In genomic region chr9:129718647-129719046, GRCh38 we compare ENCODE assay signal across 29 cellular contexts. TPM values are rescaled to one million over a fixed set of nuclear protein-coding genes. Genes with fewer than 3 reads are reported as not detected.
"Had no signal": no experiment of that assay in that cellular context is flagged by ENCODE, and none has a peak within 500 bp of the region (broad histone marks: within the 10 kb centered on the region; RNA-seq: fewer than 3 reads in every experiment).

No MANE protein-coding gene starts in this region.

- H3K4me1 Mint-ChIP-seq: activated B cell treated with CpG ODN at 0.5 μM for 24 hours; activated CD4-positive, alpha-beta memory T cell treated with anti-CD3 and anti-CD28 coated beads, Interleukin-2, amount 10 ng/mL, durations not matched to agents 7 days and 5 days; activated naive CD8-positive, alpha-beta T cell treated with anti-CD3 and anti-CD28 coated beads, Interleukin-2, amount 10 ng/mL, durations not matched to agents 7 days and 5 days; central memory CD8-positive, alpha-beta T cell had no signal

- DNase-seq: activated B cell treated with CpG ODN at 0.5 μM for 24 hours; activated CD4-positive, alpha-beta memory T cell treated with anti-CD3 and anti-CD28 coated beads, Interleukin-2, amount 10 ng/mL, durations not matched to agents 7 days and 5 days; activated CD4-positive, alpha-beta T cell treated with anti-CD3 and anti-CD28 coated beads for 48 hours; activated CD8-positive, alpha-beta memory T cell treated with anti-CD3 and anti-CD28 coated beads, Interleukin-2, amount 50 U/mL, for 48 hours; activated gamma-delta T cell; activated naive CD4-positive, alpha-beta T cell; activated naive CD4-positive, alpha-beta T cell treated with anti-CD3 and anti-CD28 coated beads, Interleukin-2, amount 10 ng/mL, durations not matched to agents 7 days and 5 days; activated naive CD8-positive, alpha-beta T cell treated with anti-CD3 and anti-CD28 coated beads, Interleukin-2, amount 10 ng/mL, durations not matched to agents 7 days and 5 days; activated T-cell treated with anti-CD3 and anti-CD28 coated beads for 4 hours; activated T-cell treated with anti-CD3 and anti-CD28 coated beads, Interleukin-2, amount 50 U/mL, for 24 hours; activated T-cell treated with anti-CD3 and anti-CD28 coated beads, Interleukin-2, amount 50 U/mL, for 72 hours; brain microvascular endothelial cell; dorsolateral prefrontal cortex; effector memory CD4-positive, alpha-beta T cell; foreskin fibroblast; head of caudate nucleus; T1000; WERI-Rb-1 had no signal

- H3K4me3 ChIP-seq: coronary artery, dorsolateral prefrontal cortex had no signal

- H3K27me3 ChIP-seq: brain microvascular endothelial cell had no signal

- H3K4me3 Mint-ChIP-seq: activated B cell treated with CpG ODN at 0.5 μM for 24 hours; activated CD4-positive, alpha-beta memory T cell treated with anti-CD3 and anti-CD28 coated beads, Interleukin-2, amount 10 ng/mL, durations not matched to agents 7 days and 5 days; activated naive CD4-positive, alpha-beta T cell treated with anti-CD3 and anti-CD28 coated beads, Interleukin-2, amount 10 ng/mL, durations not matched to agents 7 days and 5 days; activated naive CD8-positive, alpha-beta T cell treated with anti-CD3 and anti-CD28 coated beads, Interleukin-2, amount 10 ng/mL, durations not matched to agents 7 days and 5 days; activated T-cell treated with anti-CD3 and anti-CD28 coated beads, Interleukin-2, amount 50 U/mL, for 24 hours; activated T-cell treated with anti-CD3 and anti-CD28 coated beads, Interleukin-2, amount 50 U/mL, for 72 hours; central memory CD8-positive, alpha-beta T cell; dendritic cell treated with granulocyte-macrophage colony-stimulating factor and Interleukin-4, amounts not matched to agents 40 ng/mL and 50 ng/mL, for 4 days; endodermal cell had no signal

- H3K27ac ChIP-seq: brain microvascular endothelial cell, dorsolateral prefrontal cortex, WERI-Rb-1 had no signal

- H3K36me3 ChIP-seq: brain microvascular endothelial cell, WERI-Rb-1 had no signal

- ATAC-seq: activated CD4-positive, CD25-positive, alpha-beta regulatory T cell treated with anti-CD3 and anti-CD28 coated beads, Interleukin-2, amount 50 U/mL, for 24 hours; activated naive CD4-positive, alpha-beta T cell treated with anti-CD3 and anti-CD28 coated beads, Interleukin-2, amount 50 U/mL, for 72 hours; activated T-cell treated with anti-CD3 and anti-CD28 coated beads, Interleukin-2, amount 50 U/mL, for 72 hours; esophagus mucosa had no signal

- H3K36me3 Mint-ChIP-seq: activated naive CD4-positive, alpha-beta T cell treated with anti-CD3 and anti-CD28 coated beads, Interleukin-2, amount 10 ng/mL, durations not matched to agents 7 days and 5 days; activated naive CD4-positive, alpha-beta T cell treated with anti-CD3 and anti-CD28 coated beads, Interleukin-2, amount 50 U/mL, for 72 hours; activated naive CD8-positive, alpha-beta T cell treated with anti-CD3 and anti-CD28 coated beads, Interleukin-2, amount 10 ng/mL, durations not matched to agents 7 days and 5 days had no signal

- H3K9me3 Mint-ChIP-seq: activated B cell treated with CpG ODN at 0.5 μM for 24 hours; activated CD4-positive, alpha-beta memory T cell treated with anti-CD3 and anti-CD28 coated beads, Interleukin-2, amount 10 ng/mL, durations not matched to agents 7 days and 5 days; activated naive CD4-positive, alpha-beta T cell treated with anti-CD3 and anti-CD28 coated beads, Interleukin-2, amount 10 ng/mL, durations not matched to agents 7 days and 5 days; activated naive CD4-positive, alpha-beta T cell treated with anti-CD3 and anti-CD28 coated beads, Interleukin-2, amount 50 U/mL, for 72 hours; activated naive CD8-positive, alpha-beta T cell treated with anti-CD3 and anti-CD28 coated beads, Interleukin-2, amount 10 ng/mL, durations not matched to agents 7 days and 5 days; activated T-cell treated with anti-CD3 and anti-CD28 coated beads, Interleukin-2, amount 50 U/mL, for 24 hours; activated T-cell treated with anti-CD3 and anti-CD28 coated beads, Interleukin-2, amount 50 U/mL, for 72 hours; central memory CD8-positive, alpha-beta T cell; dendritic cell treated with granulocyte-macrophage colony-stimulating factor and Interleukin-4, amounts not matched to agents 40 ng/mL and 50 ng/mL, for 4 days; endodermal cell had no signal

- H3K27ac Mint-ChIP-seq: activated B cell treated with CpG ODN at 0.5 μM for 24 hours; activated CD4-positive, alpha-beta memory T cell treated with anti-CD3 and anti-CD28 coated beads, Interleukin-2, amount 10 ng/mL, durations not matched to agents 7 days and 5 days; activated naive CD4-positive, alpha-beta T cell treated with anti-CD3 and anti-CD28 coated beads, Interleukin-2, amount 10 ng/mL, durations not matched to agents 7 days and 5 days; activated naive CD4-positive, alpha-beta T cell treated with anti-CD3 and anti-CD28 coated beads, Interleukin-2, amount 50 U/mL, for 72 hours; activated naive CD8-positive, alpha-beta T cell treated with anti-CD3 and anti-CD28 coated beads, Interleukin-2, amount 10 ng/mL, durations not matched to agents 7 days and 5 days; activated T-cell treated with anti-CD3 and anti-CD28 coated beads, Interleukin-2, amount 50 U/mL, for 24 hours; activated T-cell treated with anti-CD3 and anti-CD28 coated beads, Interleukin-2, amount 50 U/mL, for 72 hours; dendritic cell treated with granulocyte-macrophage colony-stimulating factor and Interleukin-4, amounts not matched to agents 40 ng/mL and 50 ng/mL, for 4 days; endodermal cell had no signal

RNA-seq across cellular contexts. Expression of gene PTGES, which starts 34.2 kb away (rescaled TPM):
- total RNA-seq: activated B cell treated with CpG ODN at 0.5 μM for 24 hours; activated CD4-positive, alpha-beta memory T cell treated with anti-CD3 and anti-CD28 coated beads, Interleukin-2, amount 10 ng/mL, durations not matched to agents 7 days and 5 days; activated naive CD8-positive, alpha-beta T cell treated with anti-CD3 and anti-CD28 coated beads, Interleukin-2, amount 10 ng/mL, durations not matched to agents 7 days and 5 days had no signal

RNA-seq across cellular contexts. Expression of gene PRRX2, which starts 53.2 kb away (rescaled TPM):
- total RNA-seq: activated B cell treated with CpG ODN at 0.5 μM for 24 hours; activated CD4-positive, alpha-beta memory T cell treated with anti-CD3 and anti-CD28 coated beads, Interleukin-2, amount 10 ng/mL, durations not matched to agents 7 days and 5 days; activated naive CD8-positive, alpha-beta T cell treated with anti-CD3 and anti-CD28 coated beads, Interleukin-2, amount 10 ng/mL, durations not matched to agents 7 days and 5 days; astrocyte; bronchial epithelial cell; cerebellum; frontal cortex had no signal
